Comparison of ENCODE assay signal across 21 cellular contexts in genomic region chr2:145292166-145292565, GRCh38.
"Had no signal": no experiment of that assay in that cellular context is flagged by ENCODE, and none has a peak within 500 bp of the region (broad histone marks: within the 10 kb centered on the region; RNA-seq: fewer than 3 reads in every experiment).

No MANE protein-coding gene starts in this region.

- H3K4me3 ChIP-seq: SJSA1, SK-N-MC had no signal

- ATAC-seq: Panc1 had no signal

- H3K4me1 ChIP-seq: SJSA1 had no signal

- H3K36me3 ChIP-seq: SJSA1 had no signal

- H3K9me3 ChIP-seq: SJSA1 had no signal

- H3K27ac ChIP-seq: SJSA1, SK-N-MC had no signal

- DNase-seq: KBM-7, MV-4-11, NCI-H1048, NCI-H1105, NCI-H1417, NCI-H1436 treated with DMSO at 0.1 percent for 48 hours, NCI-H1694 treated with DMSO at 0.1 percent for 48 hours, NCI-H1930, NCI-H2081, NCI-H2171, NCI-H226, NCI-H446, NCI-H510A, NCI-H524 treated with DMSO at 0.1 percent for 48 hours, NCI-H69, NCI-H774, Right ventricle myocardium superior, SIG-M5 had no signal

- H3K27me3 ChIP-seq: SJSA1 had no signal
